36 cellular contexts compared by ENCODE assay signal in genomic region chr12:71421007-71421406, GRCh38. TPM values are rescaled to one million over a fixed set of nuclear protein-coding genes. Genes with fewer than 3 reads are reported as not detected.
"Had no signal": no experiment of that assay in that cellular context is flagged by ENCODE, and none has a peak within 500 bp of the region (broad histone marks: within the 10 kb centered on the region; RNA-seq: fewer than 3 reads in every experiment).

No MANE protein-coding gene starts in this region.

- H3K27me3 ChIP-seq: adrenal gland, body of pancreas, brain microvascular endothelial cell had no signal

- H3K27ac ChIP-seq: adrenal gland, body of pancreas, brain microvascular endothelial cell, breast epithelium, VCaP had no signal

- H3K4me1 ChIP-seq: adrenal gland, body of pancreas, breast epithelium had no signal

- H3K36me3 ChIP-seq: adrenal gland, brain microvascular endothelial cell, breast epithelium had no signal

- DNase-seq: activated B cell treated with CpG ODN at 0.5 μM for 24 hours; activated CD4-positive, alpha-beta memory T cell treated with anti-CD3 and anti-CD28 coated beads for 36 hours; activated CD4-positive, alpha-beta T cell treated with anti-CD3 and anti-CD28 coated beads for 4 hours; activated CD4-positive, alpha-beta T cell treated with anti-CD3 and anti-CD28 coated beads, Interleukin-2, amount 10 ng/mL, durations not matched to agents 24 days and 14 days; activated CD4-positive, alpha-beta T cell treated with anti-CD3 and anti-CD28 coated beads, Interleukin-2, amount 50 U/mL, for 1 hour; activated CD4-positive, alpha-beta T cell treated with anti-CD3 and anti-CD28 coated beads, Interleukin-2, amount 50 U/mL, for 4 hours; activated CD4-positive, CD25-positive, alpha-beta regulatory T cell treated with anti-CD3 and anti-CD28 coated beads, Interleukin-2, amount 50 U/mL, for 72 hours; activated CD8-positive, alpha-beta memory T cell treated with anti-CD3 and anti-CD28 coated beads, Interleukin-2, amount 50 U/mL, for 4 hours; activated CD8-positive, alpha-beta T cell treated with anti-CD3 and anti-CD28 coated beads for 36 hours; activated effector memory CD4-positive, alpha-beta T cell treated with anti-CD3 and anti-CD28 coated beads, Interleukin-2, amount 50 U/mL, for 16 hours; activated gamma-delta T cell treated with Interleukin-2 at 50 U/mL for 16 hours; activated naive CD4-positive, alpha-beta T cell; activated naive CD4-positive, alpha-beta T cell treated with anti-CD3 and anti-CD28 coated beads for 36 hours; activated naive CD4-positive, alpha-beta T cell treated with anti-CD3 and anti-CD28 coated beads, Interleukin-2, amount 50 U/mL, for 16 hours; activated naive CD8-positive, alpha-beta T cell treated with anti-CD3 and anti-CD28 coated beads for 36 hours; activated T-cell treated with anti-CD3 and anti-CD28 coated beads for 4 hours; activated T-cell treated with anti-CD3 and anti-CD28 coated beads, Interleukin-2, amount 50 U/mL, for 1 hour; activated T-cell treated with anti-CD3 and anti-CD28 coated beads, Interleukin-2, amount 50 U/mL, for 4 hours; activated T-cell treated with anti-CD3 and anti-CD28 coated beads, Interleukin-2, amount 50 U/mL, for 72 hours; adrenal gland; amniotic stem cell; body of pancreas; brain microvascular endothelial cell; central memory CD4-positive, alpha-beta T cell; T-helper 1 cell; T-helper 2 cell; T-helper 9 cell had no signal

- FAIRE-seq: astrocyte, TTC549 had no signal

- H3K9me3 ChIP-seq: adrenal gland, body of pancreas, breast epithelium had no signal

- H3K4me3 ChIP-seq: adrenal gland, body of pancreas, breast epithelium had no signal

RNA-seq across cellular contexts. Expression of gene LGR5, which starts 18.6 kb away (rescaled TPM):
- total RNA-seq: activated B cell treated with CpG ODN at 0.5 μM for 24 hours; activated CD4-positive, alpha-beta memory T cell treated with anti-CD3 and anti-CD28 coated beads for 36 hours; activated CD4-positive, alpha-beta T cell treated with anti-CD3 and anti-CD28 coated beads, Interleukin-2, amount 10 ng/mL, durations not matched to agents 24 days and 14 days; activated CD8-positive, alpha-beta memory T cell treated with anti-CD3 and anti-CD28 coated beads for 36 hours; activated CD8-positive, alpha-beta T cell treated with anti-CD3 and anti-CD28 coated beads for 36 hours; activated naive CD4-positive, alpha-beta T cell treated with anti-CD3 and anti-CD28 coated beads for 36 hours; activated naive CD4-positive, alpha-beta T cell treated with anti-CD3 and anti-CD28 coated beads, Interleukin-2, amount 50 U/mL, for 72 hours; activated naive CD8-positive, alpha-beta T cell treated with anti-CD3 and anti-CD28 coated beads for 36 hours; activated T-cell treated with anti-CD3 and anti-CD28 coated beads, Interleukin-2, amount 50 U/mL, for 4 hours; activated T-cell treated with anti-CD3 and anti-CD28 coated beads, Interleukin-2, amount 50 U/mL, for 72 hours; activated T-helper 1 cell treated with anti-CD3 and anti-CD28 coated beads, Interleukin-12 subunit alpha, Interleukin-12 subunit beta, Interleukin-2, Interleukin-4 antibody, amounts not matched to agents 30 ng/mL and 10 ng/mL and 1 ng/mL, durations not matched to agents 14 hours and 24 hours and 36 hours; activated T-helper 17 cell treated with anti-CD3 and anti-CD28 coated beads, Interleukin-2, amount 50 U/mL, for 72 hours; cardiac septum had no signal
